In the genomic region with DNA sequence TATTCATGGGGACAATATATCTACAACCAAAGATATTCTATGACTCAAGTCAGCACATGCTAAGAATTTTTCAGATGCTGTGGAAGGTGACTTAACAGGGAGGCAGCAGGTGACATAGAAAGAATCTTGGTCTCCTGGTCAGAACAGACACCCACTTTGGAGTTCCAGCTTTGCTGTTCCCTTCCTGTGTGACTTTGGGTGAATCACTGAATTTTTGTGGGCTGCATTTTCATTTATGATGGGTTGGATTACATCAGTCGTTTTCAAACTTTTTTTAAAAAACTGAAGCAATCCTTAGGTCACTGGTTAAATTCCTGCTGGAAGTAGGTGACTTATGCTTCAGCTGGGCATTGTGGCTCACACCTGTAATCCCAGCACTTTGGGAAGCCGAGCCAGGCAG, we compare ENCODE assay signal across 12 cellular contexts. TPM values are rescaled to one million over a fixed set of nuclear protein-coding genes. Genes with fewer than 3 reads are reported as not detected.
DNase-seq lines count a peak whose midpoint lies in the region; ATAC-seq, FAIRE-seq and TF ChIP-seq lines count a peak whose summit lies in the region.
"Had no signal": no experiment of that assay in that cellular context is flagged by ENCODE, and none has a peak within 500 bp of the region (broad histone marks: within the 10 kb centered on the region; RNA-seq: fewer than 3 reads in every experiment).

No MANE protein-coding gene starts in this region.

- peaks cover 7% of the 10 kb centered on the region for H3K4me1 ChIP-seq in keratinocyte (ENCODE audit: control insufficient read depth, extremely low read depth, insufficient read depth, low read length)
- no peaks in the 10 kb centered on the region for H3K4me1 ChIP-seq in suprapubic skin

- 67% methylated on average over 2 of the region's 2 CpGs for WGBS in suprapubic skin

- ATAC-seq in Right ventricle myocardium inferior = no peak
- ATAC-seq: stimulated activated memory B cell treated with anti-CD40 and anti-IgM and Interleukin-4, amounts not matched to agents 10 μg/mL and 1 μg/mL and 100 μg/mL, for 72 hours had no signal

- no peak overlapping the region for H2AFZ ChIP-seq in keratinocyte (ENCODE audit: control insufficient read depth, low read length)

- dilution Hi-C loops in keratinocyte (cut with MboI; ENCODE audit: extremely low pct_ligation_motif_present, low sequenced_read_pairs) = no loop called here

- H3K79me2 ChIP-seq in keratinocyte (ENCODE audit: control insufficient read depth, insufficient read depth, low read length) = no peaks in the 10 kb centered on the region

- peak; percentile 87 for DNase-seq in AG10803 (ENCODE audit: low read depth)
- peak; percentile 90 for DNase-seq in HT1080 (ENCODE audit: low read depth)
- DNase-seq in astrocyte of the spinal cord (ENCODE audit: low read depth, low spot score) = peak; percentile 80
- DNase-seq in keratinocyte (ENCODE audit: low read depth, low spot score) = peak; percentile 78
- no peak for DNase-seq in DMS79 (lab: John Stamatoyannopoulos, UW)
- no peak for DNase-seq in Right ventricle myocardium inferior (ENCODE audit: missing footprints)
- no peak for DNase-seq in mucosa of gallbladder (ENCODE audit: low spot score)
- no peak for DNase-seq in suprapubic skin (ENCODE audit: low spot score in 2 of 2)
- DNase-seq: posterior cingulate gyrus had no signal

- in situ Hi-C loops in astrocyte of the spinal cord (cut with HindIII; ENCODE audit: low sequenced_read_pairs) = no loop called here

- H3K9me3 ChIP-seq in keratinocyte (ENCODE audit: control insufficient read depth, low read depth, low read length) (no peaks in the 10 kb centered on the region), suprapubic skin (no peaks in the 10 kb centered on the region)

- H3K4me2 ChIP-seq in keratinocyte (ENCODE audit: control insufficient read depth, extremely low read depth, insufficient read depth, low read depth, low read length) = peak overlapping the region; percentile 20

- TF ChIP-seq CTCF in AG10803 (conservative IDR thresholded peaks at IDR 0.05; ENCODE audit: low read length) (no peak), astrocyte of the spinal cord (IDR thresholded peaks at IDR 0.05; ENCODE audit: low read depth, low read length) (no peak), keratinocyte (optimal IDR thresholded peaks at IDR 0.05 in 1 of 3, IDR thresholded peaks at IDR 0.05 in 1 of 3, conservative IDR thresholded peaks at IDR 0.05 in 1 of 3; ENCODE audit: extremely low read depth in 1 of 3, insufficient read depth in 2 of 3, low read length in 3 of 3) (no peak), suprapubic skin (IDR thresholded peaks at IDR 0.05) (no peak)

- intact Hi-C loops in Right ventricle myocardium inferior (cut with DNase I) = loop anchor here (10.0 kb wide), 1 partner anchor 475 kb away; no protein-coding TSS in a partner anchor

- no peaks in the 10 kb centered on the region for H4K20me1 ChIP-seq in keratinocyte (ENCODE audit: control insufficient read depth, extremely low read depth, insufficient read depth, low read length)

- H3K4me3 ChIP-seq in AG10803 (ENCODE audit: low read length) (no peak overlapping the region), astrocyte of the spinal cord (ENCODE audit: low read depth, low read length) (no peak overlapping the region), keratinocyte (ENCODE audit: control insufficient read depth in 2 of 3, extremely low read depth in 1 of 3, insufficient read depth in 2 of 3, low read depth in 1 of 3, low read length in 3 of 3) (no peak overlapping the region), suprapubic skin (no peak overlapping the region)

- TF ChIP-seq POLR2A in suprapubic skin (IDR thresholded peaks at IDR 0.05) = no peak

- no peaks in the 10 kb centered on the region for H3K36me3 ChIP-seq in keratinocyte (ENCODE audit: control insufficient read depth in 2 of 2, extremely low read depth in 1 of 2, insufficient read depth in 2 of 2, low read length in 2 of 2)
- H3K36me3 ChIP-seq in suprapubic skin = no peaks in the 10 kb centered on the region

- TF ChIP-seq EP300 in suprapubic skin (IDR thresholded peaks at IDR 0.05) = no peak

- no peak overlapping the region for H3K9ac ChIP-seq in keratinocyte (ENCODE audit: control insufficient read depth, extremely low read depth, insufficient read depth, low read length)

- no peak for FAIRE-seq in keratinocyte (lab: Jason Lieb, UNC)

- H3K27ac ChIP-seq in keratinocyte (ENCODE audit: control insufficient read depth, insufficient read depth, low read length) = peak overlapping the region; percentile 17
- no peak overlapping the region for H3K27ac ChIP-seq in suprapubic skin
- H3K27ac ChIP-seq: RWPE1 had no signal

- H3K9me1 ChIP-seq in keratinocyte (ENCODE audit: control insufficient read depth, extremely low read depth, insufficient read depth, low read length) = no peaks in the 10 kb centered on the region

- H3K27me3 ChIP-seq in keratinocyte (ENCODE audit: control insufficient read depth, extremely low read depth, insufficient read depth, low read length) (no peaks in the 10 kb centered on the region), suprapubic skin (peaks cover 5% of the 10 kb centered on the region)

RNA-seq across cellular contexts. Expression of a gene that starts 24.9 kb away (rescaled TPM):
- not detected in 2 replicates for total RNA-seq in HT1080 (2014; rRNA removed; shearing (Covaris generic))
- not detected in 2 replicates for polyA plus RNA-seq in HT1080 (2015; cell fraction: cytosol; rRNA removed)
- not detected in 2 replicates for polyA plus RNA-seq in HT1080 (2015; cell fraction: nucleus; rRNA removed)
- polyA plus RNA-seq in keratinocyte = not detected in 3 replicates
- polyA plus RNA-seq in keratinocyte (2011; ENCODE audit: low read depth) = not detected
- polyA plus RNA-seq in keratinocyte (2011; cell fraction: cytosol; rRNA removed) = not detected in 2 replicates
- polyA plus RNA-seq in keratinocyte (2011; cell fraction: nucleus; rRNA removed) = not detected in 2 replicates
- not detected in 2 replicates for polyA plus RNA-seq in keratinocyte (2012; ENCODE audit: low replicate concordance)
- not detected in 3 replicates for polyA minus RNA-seq in keratinocyte
- polyA minus RNA-seq in keratinocyte (2011; cell fraction: cytosol; rRNA and poly(A)+ RNA removed) = not detected
- polyA minus RNA-seq in keratinocyte (2011; cell fraction: nucleus; rRNA and poly(A)+ RNA removed) = not detected in 2 replicates
- 1.9 TPM for total RNA-seq in Right ventricle myocardium inferior
- total RNA-seq in mucosa of gallbladder = not detected
- not detected for total RNA-seq in suprapubic skin

RNA-seq across cellular contexts. Expression of a gene that starts 28.4 kb away (rescaled TPM):
- not detected in 2 replicates for total RNA-seq in HT1080 (2014; rRNA removed; shearing (Covaris generic))
- not detected in 2 replicates for polyA plus RNA-seq in HT1080 (2015; cell fraction: cytosol; rRNA removed)
- not detected in 2 replicates for polyA plus RNA-seq in HT1080 (2015; cell fraction: nucleus; rRNA removed)
- polyA plus RNA-seq in keratinocyte = not detected in 3 replicates
- polyA plus RNA-seq in keratinocyte (2011; ENCODE audit: low read depth) = not detected
- polyA plus RNA-seq in keratinocyte (2011; cell fraction: cytosol; rRNA removed) = not detected in 2 replicates
- polyA plus RNA-seq in keratinocyte (2011; cell fraction: nucleus; rRNA removed) = not detected in 2 replicates
- polyA plus RNA-seq in keratinocyte (2012; ENCODE audit: low replicate concordance) = not detected in 2 replicates
- not detected in 3 replicates for polyA minus RNA-seq in keratinocyte
- not detected for polyA minus RNA-seq in keratinocyte (2011; cell fraction: cytosol; rRNA and poly(A)+ RNA removed)
- not detected in 2 replicates for polyA minus RNA-seq in keratinocyte (2011; cell fraction: nucleus; rRNA and poly(A)+ RNA removed)
- total RNA-seq in Right ventricle myocardium inferior (not detected), mucosa of gallbladder (not detected), suprapubic skin (not detected)
- polyA plus RNA-seq: adipose tissue had no signal

RNA-seq across cellular contexts. Expression of a gene that starts 44.4 kb away (rescaled TPM):
- not detected in 2 replicates for total RNA-seq in HT1080 (2014; rRNA removed; shearing (Covaris generic))
- not detected in 2 replicates for polyA plus RNA-seq in HT1080 (2015; cell fraction: cytosol; rRNA removed)
- polyA plus RNA-seq in HT1080 (2015; cell fraction: nucleus; rRNA removed) = not detected in 2 replicates
- polyA plus RNA-seq in keratinocyte = not detected in 3 replicates
- polyA plus RNA-seq in keratinocyte (2011; ENCODE audit: low read depth) = not detected
- polyA plus RNA-seq in keratinocyte (2011; cell fraction: cytosol; rRNA removed) = not detected in 2 replicates
- not detected in 2 replicates for polyA plus RNA-seq in keratinocyte (2011; cell fraction: nucleus; rRNA removed)
- polyA plus RNA-seq in keratinocyte (2012; ENCODE audit: low replicate concordance) = 0.06 TPM in 1 of 2 replicates, not detected in the other
- 0.30 TPM in 1 of 3 replicates, not detected in the others for polyA minus RNA-seq in keratinocyte
- not detected for polyA minus RNA-seq in keratinocyte (2011; cell fraction: cytosol; rRNA and poly(A)+ RNA removed)
- not detected in 2 replicates for polyA minus RNA-seq in keratinocyte (2011; cell fraction: nucleus; rRNA and poly(A)+ RNA removed)
- total RNA-seq in Right ventricle myocardium inferior = not detected
- not detected for total RNA-seq in mucosa of gallbladder
- total RNA-seq in suprapubic skin = not detected
- polyA plus RNA-seq: adipose tissue had no signal

RNA-seq across cellular contexts. Expression of a gene that starts 58.6 kb away (rescaled TPM):
- 13.2 and 24.5 TPM in 2 replicates for total RNA-seq in HT1080 (2014; rRNA removed; shearing (Covaris generic))
- 19.6 and 27.2 TPM in 2 replicates for polyA plus RNA-seq in HT1080 (2015; cell fraction: cytosol; rRNA removed)
- 14.6 and 15.2 TPM in 2 replicates for polyA plus RNA-seq in HT1080 (2015; cell fraction: nucleus; rRNA removed)
- 22.1 to 28.0 TPM (median 26.7 TPM) in 3 replicates for polyA plus RNA-seq in keratinocyte
- polyA plus RNA-seq in keratinocyte (2011; ENCODE audit: low read depth) = 34.0 TPM
- 20.6 and 33.6 TPM in 2 replicates for polyA plus RNA-seq in keratinocyte (2011; cell fraction: cytosol; rRNA removed)
- 22.8 and 25.6 TPM in 2 replicates for polyA plus RNA-seq in keratinocyte (2011; cell fraction: nucleus; rRNA removed)
- polyA plus RNA-seq in keratinocyte (2012; ENCODE audit: low replicate concordance) = 18.2 and 20.9 TPM in 2 replicates
- polyA minus RNA-seq in keratinocyte = 5.8 to 42.1 TPM (median 24.0 TPM) in 3 replicates
- polyA minus RNA-seq in keratinocyte (2011; cell fraction: cytosol; rRNA and poly(A)+ RNA removed) = 30.3 TPM
- polyA minus RNA-seq in keratinocyte (2011; cell fraction: nucleus; rRNA and poly(A)+ RNA removed) = 17.4 and 43.7 TPM in 2 replicates
- total RNA-seq in Right ventricle myocardium inferior (163 TPM), mucosa of gallbladder (54.5 TPM), suprapubic skin (10 to 100 TPM; 39.8 to 52.7 (median 47.9) TPM)

Comparison
In these comparisons a context has a peak if more than half of its experiments do, and no peak if none do; other contexts are left out.
1. DNase-seq: peak in AG10803 (single experiment), HT1080 (single experiment), astrocyte of the spinal cord (single experiment) and keratinocyte (single experiment); none in DMS79 (single experiment), Right ventricle myocardium inferior (single experiment), mucosa of gallbladder (single experiment) and suprapubic skin (0 of 2).